ENCODE assay signal across 12 cellular contexts in the genomic region with DNA sequence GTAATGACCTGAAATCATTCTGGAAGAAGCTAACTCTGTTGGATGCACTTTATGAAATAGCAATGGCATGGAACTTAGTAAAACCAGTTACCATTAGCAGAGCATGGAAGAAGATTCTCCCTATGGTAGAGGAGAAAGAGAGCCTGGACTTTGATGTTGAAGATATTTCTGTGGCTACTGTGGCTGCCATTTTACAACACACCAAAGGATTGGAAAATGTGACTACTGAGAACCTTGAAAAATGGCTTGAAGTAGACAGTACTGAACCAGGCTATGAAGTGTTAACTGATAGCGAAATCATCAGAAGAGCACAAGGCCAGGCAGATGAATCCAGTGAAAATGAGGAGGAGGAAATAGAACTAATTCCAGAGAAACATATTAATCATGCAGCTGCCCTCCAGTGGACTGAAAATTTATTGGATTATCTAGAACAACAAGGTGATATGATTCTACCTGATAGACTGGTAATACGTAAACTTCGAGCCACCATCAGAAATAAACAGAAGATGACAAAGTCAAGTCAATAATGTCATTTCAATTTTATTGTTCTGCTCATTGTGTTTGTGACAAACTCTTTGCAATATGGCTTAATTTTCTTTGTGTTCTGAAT. TPM values are rescaled to one million over a fixed set of nuclear protein-coding genes. Genes with fewer than 3 reads are reported as not detected.
DNase-seq lines count a peak whose midpoint lies in the region; ATAC-seq and TF ChIP-seq lines count a peak whose summit lies in the region.
"Had no signal": no experiment of that assay in that cellular context is flagged by ENCODE, and none has a peak within 500 bp of the region (broad histone marks: within the 10 kb centered on the region; RNA-seq: fewer than 3 reads in every experiment).

No MANE protein-coding gene starts in this region.

- 91% methylated on average over 1 of the region's 3 CpGs for WGBS in mesenchymal stem cell

- H2BK15ac ChIP-seq in mesenchymal stem cell (ENCODE audit: low read depth, poor library complexity, severe bottlenecking) = no peak overlapping the region

- H3K4ac ChIP-seq in mesenchymal stem cell (ENCODE audit: low read depth in 1 of 2, low read length in 2 of 2) = no peak overlapping the region

- no peak overlapping the region for H3K27ac ChIP-seq in CD4-positive, alpha-beta T cell (ENCODE audit: low read depth, low read length)
- H3K27ac ChIP-seq in HEK293 (ENCODE audit: extremely low read depth, low read depth, low read length) = no peak overlapping the region
- H3K27ac ChIP-seq in mesenchymal stem cell (ENCODE audit: low read length, poor library complexity, severe bottlenecking) = no peak overlapping the region

- no peak for ATAC-seq in CD4-positive, alpha-beta T cell (ENCODE audit: poor library complexity)
- ATAC-seq in GM19324 (IDR thresholded peaks at IDR 0.05; ENCODE audit: low FRiP score, unreplicated experiment) (no peak), GM21717 (IDR thresholded peaks at IDR 0.05; ENCODE audit: unreplicated experiment) (no peak)

- H3K79me1 ChIP-seq in mesenchymal stem cell (replicated peaks; ENCODE audit: low read length, poor library complexity, severe bottlenecking) = peaks cover 6% of the 10 kb centered on the region

- no peak for TF ChIP-seq CTCF in CD4-positive, alpha-beta T cell (IDR thresholded peaks at IDR 0.05)
- TF ChIP-seq CTCF in HEK293 (tag by site-specific recombination; IDR thresholded peaks at IDR 0.05) = no peak; the same call in 1 of the 2 replicates

- no peaks in the 10 kb centered on the region for H3K27me3 Mint-ChIP-seq in CD4-positive, alpha-beta T cell
- no peaks in the 10 kb centered on the region for H3K27me3 Mint-ChIP-seq in activated naive CD8-positive, alpha-beta T cell

- peaks cover 0 to 3% of the 10 kb centered on the region in 2 experiments; a peak in 1 of 3 replicates for H3K36me3 ChIP-seq in HEK293 (ENCODE audit: control insufficient read depth in 2 of 2, insufficient read depth in 1 of 2, low read length in 2 of 2)
- peaks cover 0 to 12% of the 10 kb centered on the region in 2 experiments for H3K36me3 ChIP-seq in mesenchymal stem cell (ENCODE audit: control insufficient read depth in 1 of 2, insufficient read depth in 2 of 2, low read depth in 1 of 2, low read length in 2 of 2)

- H3K9me3 Mint-ChIP-seq in CD4-positive, alpha-beta T cell = no peaks in the 10 kb centered on the region
- H3K9me3 Mint-ChIP-seq in activated naive CD8-positive, alpha-beta T cell (ENCODE audit: low read depth) = peaks cover 7% of the 10 kb centered on the region
- H3K9me3 Mint-ChIP-seq: T-helper 1 cell treated with Interleukin-12 subunit alpha and Interleukin-12 subunit beta and Interleukin-4 antibody, amounts not matched to agents 30 μg/mL and 1 μg/mL, for 36 hours had no signal

- H3K4me2 ChIP-seq in mesenchymal stem cell (ENCODE audit: low read length, poor library complexity, severe bottlenecking) = no peak overlapping the region

- no peak overlapping the region for H2AK5ac ChIP-seq in mesenchymal stem cell (ENCODE audit: low read length, severe bottlenecking)

- peaks cover 19% of the 10 kb centered on the region for H3K36me3 Mint-ChIP-seq in CD4-positive, alpha-beta T cell (ENCODE audit: low read depth)
- peaks cover 12% of the 10 kb centered on the region for H3K36me3 Mint-ChIP-seq in activated naive CD8-positive, alpha-beta T cell

- no peak overlapping the region for H4K91ac ChIP-seq in mesenchymal stem cell (ENCODE audit: low read length)

- H3K9me3 ChIP-seq in CD4-positive, alpha-beta T cell (ENCODE audit: control insufficient read depth, low read length) = no peaks in the 10 kb centered on the region
- H3K9me3 ChIP-seq in HEK293 (ENCODE audit: control insufficient read depth, insufficient read depth, low read depth, low read length) (no peaks in the 10 kb centered on the region), mesenchymal stem cell (ENCODE audit: control insufficient read depth, low read length) (no peaks in the 10 kb centered on the region)

- POLR2A ChIA-PET in CD4-positive, alpha-beta T cell (lab: Charles Lee) = no interaction called here
- POLR2A ChIA-PET in HEK293 (lab: Yijun Ruan, JAX) = no interaction called here

- H3K14ac ChIP-seq in mesenchymal stem cell (ENCODE audit: low read length in 2 of 2) = no peak overlapping the region

- DNase-seq in CD4-positive, alpha-beta T cell = no peak
- no peak for DNase-seq in mesenchymal stem cell
- DNase-seq in NCI-H510A (lab: John Stamatoyannopoulos, UW) = no peak
- DNase-seq: GOT3; MM.1S; NCI-H526 treated with DMSO at 0.1 percent for 48 hours; stimulated activated naive CD4-positive, alpha-beta T cell had no signal

- no peak overlapping the region for H3K27ac Mint-ChIP-seq in CD4-positive, alpha-beta T cell
- H3K27ac Mint-ChIP-seq in activated naive CD8-positive, alpha-beta T cell = no peak overlapping the region
- H3K27ac Mint-ChIP-seq: T-helper 1 cell treated with Interleukin-12 subunit alpha and Interleukin-12 subunit beta and Interleukin-4 antibody, amounts not matched to agents 30 μg/mL and 1 μg/mL, for 36 hours had no signal

- no peak overlapping the region for H2AFZ ChIP-seq in mesenchymal stem cell (ENCODE audit: low read depth, low read length)

- peak overlapping the region; percentile 60 for H3K9ac ChIP-seq in mesenchymal stem cell (ENCODE audit: low read length)

- H3K4me1 Mint-ChIP-seq in CD4-positive, alpha-beta T cell (ENCODE audit: low read depth) = peaks cover 33% of the 10 kb centered on the region
- peaks cover 62% of the 10 kb centered on the region for H3K4me1 Mint-ChIP-seq in activated naive CD8-positive, alpha-beta T cell (ENCODE audit: low read depth)

- no peaks in the 10 kb centered on the region for H3K27me3 ChIP-seq in CD4-positive, alpha-beta T cell (ENCODE audit: control insufficient read depth, insufficient read depth, low read length)
- no peaks in the 10 kb centered on the region for H3K27me3 ChIP-seq in mesenchymal stem cell (ENCODE audit: control insufficient read depth in 1 of 2, insufficient read depth in 1 of 2, low read length in 2 of 2)

- CTCF ChIA-PET in CD4-positive, alpha-beta T cell (lab: Charles Lee) = no interaction called here
- CTCF ChIA-PET in HEK293 (lab: Yijun Ruan, JAX) = no interaction called here

- no peak overlapping the region for H2BK120ac ChIP-seq in mesenchymal stem cell (ENCODE audit: low read depth, low read length)

- H3K4me3 ChIP-seq in HEK293 (ENCODE audit: low read depth, low read length) (no peak overlapping the region), mesenchymal stem cell (ENCODE audit: insufficient read depth in 1 of 2, low read depth in 1 of 2, low read length in 2 of 2) (peak overlapping the region in 1 of 2 experiments; percentile 96)

- no peak overlapping the region for H3K18ac ChIP-seq in mesenchymal stem cell (ENCODE audit: low read depth in 1 of 2, low read length in 2 of 2)

- no peak overlapping the region for H4K8ac ChIP-seq in mesenchymal stem cell (ENCODE audit: low read length)

- H3K4me1 ChIP-seq in HEK293 (ENCODE audit: control insufficient read depth, insufficient read depth, low read length) = no peaks in the 10 kb centered on the region
- no peaks in the 10 kb centered on the region for H3K4me1 ChIP-seq in mesenchymal stem cell (ENCODE audit: control insufficient read depth, insufficient read depth, low read depth, low read length)

- peak overlapping the region; percentile 91 for H3K4me3 Mint-ChIP-seq in CD4-positive, alpha-beta T cell
- peak overlapping the region; percentile 98 for H3K4me3 Mint-ChIP-seq in activated naive CD8-positive, alpha-beta T cell

- H2BK12ac ChIP-seq in mesenchymal stem cell (ENCODE audit: low read length in 2 of 2) = no peak overlapping the region

- intact Hi-C loops in CD4-positive, alpha-beta T cell (cut with DNase I, micrococcal nuclease) = loop anchor here (2.0 to 10.0 kb wide), 8 partner anchors 50 to 1415 kb away; partner anchors contain the start of genes CEP57 (in 1 of the 2), ENDOD1 (in 1 of the 2), MAML2 (in 1 of the 2) and SRSF8 (in 1 of the 2)

- H3K23ac ChIP-seq in mesenchymal stem cell (ENCODE audit: low read length in 2 of 2) = no peak overlapping the region

- H2BK5ac ChIP-seq in mesenchymal stem cell (ENCODE audit: low read depth, low read length, poor library complexity, severe bottlenecking) = no peak overlapping the region

TF ChIP-seq in HEK293, 187 proteins besides CTCF, POLR2A, EP300 and RAD21:
- TF ChIP-seq HOXA7 (CRISPR knock-in tag; IDR thresholded peaks at IDR 0.05; ENCODE audit: borderline replicate concordance) (no peak), ZNF24 (tag by site-specific recombination; IDR thresholded peaks at IDR 0.05) (no peak), SETDB1 (IDR thresholded peaks at IDR 0.05; ENCODE audit: insufficient read length, low read length) (peak; percentile 46), ZNF664 (tag by site-specific recombination; IDR thresholded peaks at IDR 0.05) (no peak), ZXDB (tag by site-specific recombination; IDR thresholded peaks at IDR 0.05) (no peak)

RNA-seq across cellular contexts. Expression of gene JRKL, which starts 2.0 kb away (rescaled TPM):
- total RNA-seq in CD4-positive, alpha-beta T cell = 1 to 10 TPM; 3.0 to 3.5 TPM
- polyA plus RNA-seq in mesenchymal stem cell (2013, experiment 1 of 2) = 7.6 TPM
- polyA plus RNA-seq in mesenchymal stem cell (2013, experiment 2 of 2) = 8.0 TPM

RNA-seq across cellular contexts. Expression of gene CCDC82, which starts 2.1 kb away (rescaled TPM):
- total RNA-seq in CD4-positive, alpha-beta T cell = 10 to 100 TPM; 23.7 to 24.4 TPM
- polyA plus RNA-seq in mesenchymal stem cell (2013, experiment 1 of 2) = 35.4 TPM
- 33.9 TPM for polyA plus RNA-seq in mesenchymal stem cell (2013, experiment 2 of 2)

RNA-seq across cellular contexts. Expression of gene MAML2, which starts 48.8 kb away (rescaled TPM):
- 10 to 100 TPM; 58.8 to 59.8 TPM for total RNA-seq in CD4-positive, alpha-beta T cell
- 33.4 TPM for polyA plus RNA-seq in mesenchymal stem cell (2013, experiment 1 of 2)
- polyA plus RNA-seq in mesenchymal stem cell (2013, experiment 2 of 2) = 31.6 TPM
